ENCODE assay signal across 8 cellular contexts in the genomic region with DNA sequence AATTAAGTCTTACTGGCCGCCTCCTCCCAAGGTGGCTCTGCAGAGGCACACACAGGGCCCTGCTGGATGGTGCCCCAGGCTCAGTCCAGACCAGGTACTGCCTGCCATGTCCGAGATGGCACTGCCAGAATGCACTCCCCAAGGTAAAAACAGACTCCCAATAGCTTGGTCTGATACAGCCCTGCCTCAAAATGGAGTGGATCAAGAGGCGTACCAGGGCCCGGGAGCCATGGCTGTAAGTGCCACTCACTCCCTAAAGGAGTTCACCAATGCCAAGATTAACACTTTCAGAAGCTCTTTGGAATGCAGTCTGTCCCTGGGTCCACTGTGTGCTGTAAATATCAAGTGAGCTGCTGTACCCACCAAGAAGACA. TPM values are rescaled to one million over a fixed set of nuclear protein-coding genes. Genes with fewer than 3 reads are reported as not detected.
DNase-seq lines count a peak whose midpoint lies in the region; ATAC-seq lines count a peak whose summit lies in the region.

No MANE protein-coding gene starts in this region.

- peak overlapping the region; percentile 94 to 97 for H3K27ac ChIP-seq in mucosa of rectum (ENCODE audit: low read depth in 2 of 2, low read length in 2 of 2)
- H3K27ac ChIP-seq in aorta (ENCODE audit: low read depth in 1 of 2, low read length in 2 of 2), result peak overlapping the region; percentile 9 to 81

- H3K9me3 ChIP-seq in mucosa of rectum (ENCODE audit: control insufficient read depth in 2 of 2, low read length in 2 of 2), result no peaks in the 10 kb centered on the region
- no peaks in the 10 kb centered on the region for H3K9me3 ChIP-seq in aorta (ENCODE audit: control insufficient read depth, low read length)

- no peak for DNase-seq in activated naive CD4-positive, alpha-beta T cell (lab: John Stamatoyannopoulos, UW)
- peak; percentile 38 for DNase-seq in cerebellum (ENCODE audit: low spot score)
- DNase-seq in aorta, result no peak
- DNase-seq in SKM-1 treated with dmso at 0.1 percent for 144 hours (lab: John Stamatoyannopoulos, UW; ENCODE audit: unreplicated experiment), result no peak

- peak overlapping the region; percentile 76 to 87 for H3K9ac ChIP-seq in mucosa of rectum (ENCODE audit: low read depth in 1 of 2, low read length in 2 of 2)

- no peaks in the 10 kb centered on the region for H3K9me3 Mint-ChIP-seq in activated naive CD4-positive, alpha-beta T cell treated with anti-CD3 and anti-CD28 coated beads, Interleukin-2, amount 50 U/mL, for 24 hours

- H3K27me3 Mint-ChIP-seq in activated naive CD4-positive, alpha-beta T cell treated with anti-CD3 and anti-CD28 coated beads, Interleukin-2, amount 50 U/mL, for 24 hours, result no peaks in the 10 kb centered on the region

- intact Hi-C loops in aorta (cut with DNase I), result loop anchor here (1.0 to 5.0 kb wide), 3 partner anchors 32 to 37 kb away; no protein-coding TSS in a partner anchor

- no peak for ATAC-seq in aorta (ENCODE audit: low FRiP score)
- ATAC-seq in HG02678 (IDR thresholded peaks at IDR 0.05; ENCODE audit: unreplicated experiment), result no peak
- ATAC-seq in GM21737 (IDR thresholded peaks at IDR 0.05; ENCODE audit: unreplicated experiment), result no peak

- H3K36me3 ChIP-seq in mucosa of rectum (ENCODE audit: control insufficient read depth in 2 of 2, insufficient read depth in 2 of 2, low read length in 2 of 2), result no peaks in the 10 kb centered on the region
- no peaks in the 10 kb centered on the region for H3K36me3 ChIP-seq in aorta (ENCODE audit: control insufficient read depth in 1 of 2, insufficient read depth in 2 of 2, low read length in 1 of 2)

- peaks cover 15% of the 10 kb centered on the region for H3K4me1 Mint-ChIP-seq in activated naive CD4-positive, alpha-beta T cell treated with anti-CD3 and anti-CD28 coated beads, Interleukin-2, amount 50 U/mL, for 24 hours

- no peak overlapping the region for H3K27ac Mint-ChIP-seq in activated naive CD4-positive, alpha-beta T cell treated with anti-CD3 and anti-CD28 coated beads, Interleukin-2, amount 50 U/mL, for 24 hours

- WGBS in aorta, 2 donors, result 53 to 64% methylated on average over 4 of the region's 4 CpGs

- H3K36me3 Mint-ChIP-seq in activated naive CD4-positive, alpha-beta T cell treated with anti-CD3 and anti-CD28 coated beads, Interleukin-2, amount 50 U/mL, for 24 hours, result no peaks in the 10 kb centered on the region

- H3K4me3 ChIP-seq in mucosa of rectum (ENCODE audit: low read length in 2 of 2) (peak overlapping the region; percentile 61 to 73), aorta (ENCODE audit: low read length in 2 of 2) (no peak overlapping the region)

- H3K4me1 ChIP-seq in mucosa of rectum (ENCODE audit: control insufficient read depth in 2 of 2, insufficient read depth in 2 of 2, low read length in 2 of 2) (peaks cover 43 to 47% of the 10 kb centered on the region in 2 donors), aorta (ENCODE audit: control insufficient read depth in 1 of 2, insufficient read depth in 2 of 2, low read length in 2 of 2) (no peaks in the 10 kb centered on the region)

- H3K27me3 ChIP-seq in mucosa of rectum (ENCODE audit: control insufficient read depth in 2 of 2, insufficient read depth in 2 of 2, low read length in 2 of 2) (no peaks in the 10 kb centered on the region), aorta (ENCODE audit: control insufficient read depth in 1 of 2, insufficient read depth in 2 of 2, low read length in 1 of 2) (no peaks in the 10 kb centered on the region)

- peak overlapping the region; percentile 33 for H3K4me3 Mint-ChIP-seq in activated naive CD4-positive, alpha-beta T cell treated with anti-CD3 and anti-CD28 coated beads, Interleukin-2, amount 50 U/mL, for 24 hours

RNA-seq across cellular contexts. Expression of a gene that starts 0.6 kb away (rescaled TPM):
- 33.6 TPM for total RNA-seq in cerebellum
- total RNA-seq in aorta, result 100 to 1,000 TPM; 102 to 116 TPM
- polyA plus RNA-seq in aorta, result 100 to 1,000 TPM in 1 of 2 donors, 10 to 100 TPM in 1; 17.4 to 107 TPM

Comparison
In these comparisons a context has a peak if more than half of its experiments do, and no peak if none do; other contexts are left out.
1. H3K4me3 ChIP-seq: peak in mucosa of rectum (2 of 2); none in aorta (0 of 2).